In genomic region chr1:109855986-109856385, GRCh38 we compare ENCODE assay signal across 1 cellular context.
TF ChIP-seq lines count a peak whose summit lies in the region.
"Not testable (repeated sequence)": the region's sequence is repeated elsewhere in the genome, so short reads cannot be mapped to it uniquely, and the experiment has no call there.

No MANE protein-coding gene starts in this region.

TF ChIP-seq in K562, 482 proteins besides CTCF, POLR2A, EP300 and RAD21 (continued from another document):
- TF ChIP-seq VEZF1 (CRISPR knock-in tag; IDR thresholded peaks at IDR 0.05) (peak; percentile 35; the same call in 1 of the 2 replicates), TEAD4 (IDR thresholded peaks at IDR 0.05; ENCODE audit: low read length) (peak; percentile 51), SMARCC2 (IDR thresholded peaks at IDR 0.05; ENCODE audit: low read depth) (0 out of 2 replicates have a peak, but pooled peaks have one; percentile 45), SRF (CRISPR knock-in tag; IDR thresholded peaks at IDR 0.05) (peak in 1 of 2 experiments; percentile 42; a peak in 1 of 4 replicates), ZFX (CRISPR knock-in tag; IDR thresholded peaks at IDR 0.05) (peak; percentile 33; the same call in 1 of the 2 replicates), ZNF592 (IDR thresholded peaks at IDR 0.05) (0 out of 2 replicates have a peak, but pooled peaks have one; percentile 34), ZNF121 (CRISPR knock-in tag; conservative IDR thresholded peaks at IDR 0.05) (peak; percentile 98), RCOR1 (IDR thresholded peaks at IDR 0.05; ENCODE audit: borderline replicate concordance in 1 of 2, low read depth in 2 of 2, low read length in 2 of 2) (peak in 1 of 2 experiments; percentile 67; a peak in 1 of 4 replicates), ARID3A (IDR thresholded peaks at IDR 0.05; ENCODE audit: borderline replicate concordance, low read depth, low read length) (peak; percentile 34; the same call in 1 of the 2 replicates), MTA2 (IDR thresholded peaks at IDR 0.05; ENCODE audit: low read depth) (peak; percentile 63), DMBX1 (CRISPR knock-in tag; IDR thresholded peaks at IDR 0.05; ENCODE audit: borderline replicate concordance) (peak; percentile 67; the same call in 1 of the 2 replicates), GATA2 (CRISPR knock-in tag; IDR thresholded peaks at IDR 0.05) (peak; percentile 68), CBFA2T2 (conservative IDR thresholded peaks at IDR 0.05) (peak; percentile 85), ZNF583 (CRISPR knock-in tag; IDR thresholded peaks at IDR 0.05) (peak; percentile 42; the same call in 1 of the 2 replicates), SMARCA4 (IDR thresholded peaks at IDR 0.05) (peak; percentile 77; the same call in 1 of the 2 replicates), DPF2 (IDR thresholded peaks at IDR 0.05) (peak; percentile 74), NRF1 (conservative IDR thresholded peaks at IDR 0.05 in 1 of 2, IDR thresholded peaks at IDR 0.05 in 1 of 2) (peak; percentile 23 to 29; a peak in 2 of 4 replicates), CBFA2T3 (IDR thresholded peaks at IDR 0.05) (peak; percentile 86), ZNF766 (CRISPR knock-in tag; conservative IDR thresholded peaks at IDR 0.05) (0 out of 2 replicates have a peak, but pooled peaks have one; percentile 22), SMAD4 (CRISPR knock-in tag; conservative IDR thresholded peaks at IDR 0.05) (peak; percentile 78), SOX6 (IDR thresholded peaks at IDR 0.05) (peak; percentile 62; the same call in 1 of the 2 replicates), ZNF134 (CRISPR knock-in tag; conservative IDR thresholded peaks at IDR 0.05) (peak; percentile 87), ZNF384 (IDR thresholded peaks at IDR 0.05; ENCODE audit: low read depth, low read length) (peak; percentile 59), PBX2 (tag; conservative IDR thresholded peaks at IDR 0.05; ENCODE audit: low read depth) (0 out of 2 replicates have a peak, but pooled peaks have one; percentile 16), NCOR1 (IDR thresholded peaks at IDR 0.05) (peak; percentile 74), NFIC (IDR thresholded peaks at IDR 0.05) (peak; percentile 40), ARID1B (IDR thresholded peaks at IDR 0.05) (peak; percentile 83), SMARCE1 (IDR thresholded peaks at IDR 0.05) (peak; percentile 50; the same call in 1 of the 2 replicates), KDM1A (IDR thresholded peaks at IDR 0.05) (peak; percentile 19 to 41; a peak in 2 of 4 replicates), TAL1 (IDR thresholded peaks at IDR 0.05) (peak; percentile 80), STAT5A (IDR thresholded peaks at IDR 0.05; ENCODE audit: borderline replicate concordance, low read length) (0 out of 2 replicates have a peak, but pooled peaks have one; percentile 20)
- not testable (repeated sequence) for TF ChIP-seq TEAD4 (CRISPR knock-in tag; IDR thresholded peaks at IDR 0.05; ENCODE audit: borderline replicate concordance); PBX2 (CRISPR knock-in tag; IDR thresholded peaks at IDR 0.05; ENCODE audit: low read depth)
